In genomic region chr1:53129891-53130597, GRCh38 we compare ENCODE assay signal across 33 cellular contexts. TPM values are rescaled to one million over a fixed set of nuclear protein-coding genes. Genes with fewer than 3 reads are reported as not detected.
DNase-seq lines count a peak whose midpoint lies in the region; ATAC-seq and TF ChIP-seq lines count a peak whose summit lies in the region.
"Had no signal": no experiment of that assay in that cellular context is flagged by ENCODE, and none has a peak within 500 bp of the region (broad histone marks: within the 10 kb centered on the region; RNA-seq: fewer than 3 reads in every experiment).

No MANE protein-coding gene starts in this region.

- no peaks in the 10 kb centered on the region for H3K79me2 ChIP-seq in neural progenitor cell (ENCODE audit: low read depth)

- H2AFZ ChIP-seq in neural progenitor cell (replicated peaks): no peak overlapping the region

- H3K4me2 ChIP-seq in neural progenitor cell: peak overlapping the region; percentile 38
- H3K4me2 ChIP-seq: A549, smooth muscle cell had no signal

- peaks cover 4 to 9% (median 7%) of the 10 kb centered on the region in 3 donors for H3K27me3 Mint-ChIP-seq in immature natural killer cell (ENCODE audit: low read depth in 3 of 3)
- H3K27me3 Mint-ChIP-seq in neural progenitor cell (ENCODE audit: insufficient read depth, low read depth): peaks cover 11% of the 10 kb centered on the region
- H3K27me3 Mint-ChIP-seq: activated CD4-positive, alpha-beta T cell treated with anti-CD3 and anti-CD28 coated beads, Interleukin-2, amount 10 ng/mL, durations not matched to agents 7 days and 5 days; CD4-positive, alpha-beta T cell; stimulated activated naive CD8-positive, alpha-beta T cell treated with anti-CD3 and anti-CD28 coated beads, Interleukin-15, Interleukin-2, amounts not matched to agents 100 ng/mL and 50 ng/mL, for 24 hours; T-cell had no signal

- H3K4me1 Mint-ChIP-seq in immature natural killer cell: peaks cover 70 to 86% of the 10 kb centered on the region in 2 donors
- peaks cover 33% of the 10 kb centered on the region for H3K4me1 Mint-ChIP-seq in neural progenitor cell
- H3K4me1 Mint-ChIP-seq: activated B cell treated with CpG ODN at 0.5 μM for 24 hours; activated CD4-positive, alpha-beta T cell treated with anti-CD3 and anti-CD28 coated beads, Interleukin-2, amount 10 ng/mL, durations not matched to agents 7 days and 5 days; T-cell had no signal

- no peak overlapping the region for H3K9ac ChIP-seq in neural progenitor cell

- peaks cover 0 to 4% (median 0%) of the 10 kb centered on the region in 3 donors for H3K36me3 Mint-ChIP-seq in immature natural killer cell
- H3K36me3 Mint-ChIP-seq in neural progenitor cell: no peaks in the 10 kb centered on the region
- H3K36me3 Mint-ChIP-seq: T-cell had no signal

- H3K9me3 ChIP-seq in left ventricle myocardium inferior (replicated peaks): no peaks in the 10 kb centered on the region
- H3K9me3 ChIP-seq in right atrium auricular region: no peaks in the 10 kb centered on the region
- H3K9me3 ChIP-seq in neural progenitor cell (ENCODE audit: low read depth): no peaks in the 10 kb centered on the region
- H3K9me3 ChIP-seq in uterus: no peaks in the 10 kb centered on the region
- H3K9me3 ChIP-seq: A549, body of pancreas had no signal

- H3K36me3 ChIP-seq in left ventricle myocardium inferior (no peaks in the 10 kb centered on the region), right atrium auricular region (no peaks in the 10 kb centered on the region), neural progenitor cell (no peaks in the 10 kb centered on the region), uterus (no peaks in the 10 kb centered on the region)

- intact Hi-C loops in left ventricle myocardium inferior (cut with micrococcal nuclease): no loop called here
- intact Hi-C loops in uterus (cut with DNase I; ENCODE audit: low total_unique reads): no loop called here

- H3K4me3 Mint-ChIP-seq in immature natural killer cell: peak overlapping the region in 4 of 5 donors; percentile 40 to 66 (median 44)
- H3K4me3 Mint-ChIP-seq in neural progenitor cell: no peak overlapping the region
- H3K4me3 Mint-ChIP-seq: activated B cell treated with CpG ODN at 0.5 μM for 24 hours; activated CD4-positive, alpha-beta T cell treated with anti-CD3 and anti-CD28 coated beads, Interleukin-2, amount 10 ng/mL, durations not matched to agents 7 days and 5 days; CD4-positive, alpha-beta T cell; stimulated activated naive CD8-positive, alpha-beta T cell treated with anti-CD3 and anti-CD28 coated beads, Interleukin-15, Interleukin-2, amounts not matched to agents 100 ng/mL and 50 ng/mL, for 24 hours; T-cell had no signal

- no peaks in the 10 kb centered on the region for H3K27me3 ChIP-seq in left ventricle myocardium inferior (ENCODE audit: low read depth)
- no peaks in the 10 kb centered on the region for H3K27me3 ChIP-seq in right atrium auricular region
- no peaks in the 10 kb centered on the region for H3K27me3 ChIP-seq in neural progenitor cell
- H3K27me3 ChIP-seq in uterus: no peaks in the 10 kb centered on the region
- H3K27me3 ChIP-seq: body of pancreas, dorsolateral prefrontal cortex had no signal

- peaks cover 9% of the 10 kb centered on the region for H3K4me1 ChIP-seq in left ventricle myocardium inferior
- peaks cover 0 to 6% of the 10 kb centered on the region in 2 donors for H3K4me1 ChIP-seq in right atrium auricular region
- peaks cover 15% of the 10 kb centered on the region for H3K4me1 ChIP-seq in neural progenitor cell
- H3K4me1 ChIP-seq in uterus: peaks cover 0 to 5% of the 10 kb centered on the region in 2 donors
- H3K4me1 ChIP-seq: body of pancreas had no signal

- H3K4me3 ChIP-seq in left ventricle myocardium inferior (no peak overlapping the region), right atrium auricular region (no peak overlapping the region), neural progenitor cell (no peak overlapping the region), uterus (no peak overlapping the region)
- H3K4me3 ChIP-seq: A549, body of pancreas, dorsolateral prefrontal cortex, K562, smooth muscle cell had no signal

- DNase-seq in left ventricle myocardium inferior: no peak
- DNase-seq in right atrium auricular region (ENCODE audit: low spot score): no peak
- DNase-seq in immature natural killer cell: no peak
- no peak for DNase-seq in neural progenitor cell (ENCODE audit: low spot score)
- peak; percentile 10 to 16 for DNase-seq in uterus
- DNase-seq in activated CD8-positive, alpha-beta memory T cell treated with anti-CD3 and anti-CD28 coated beads, Interleukin-2, amount 50 U/mL, for 4 hours: no peak
- DNase-seq in NCI-H2029 (lab: John Stamatoyannopoulos, UW): no peak
- DNase-seq: activated B cell treated with CpG ODN at 0.5 μM for 24 hours; activated CD4-positive, alpha-beta T cell treated with anti-CD3 and anti-CD28 coated beads, Interleukin-2, amount 10 ng/mL, durations not matched to agents 7 days and 5 days; activated naive CD4-positive, alpha-beta T cell; activated T-cell treated with anti-CD3 and anti-CD28 coated beads, Interleukin-2, amount 50 U/mL, for 1 hour; CD4-positive, alpha-beta T cell; cerebellar nuclear complex; EL; left ventricle myocardium superior; NCI-H1048; NCI-H524; NK-92 treated with Interleukin-12 subunit alpha and Interleukin-12 subunit beta, amount 100 ng/mL, for 24 hours; stimulated activated CD8-positive, alpha-beta memory T cell treated with anti-CD3 and anti-CD28 coated beads, Interleukin-4, amount 100 ng/mL, for 48 hours; T-cell had no signal

- TF ChIP-seq CTCF in left ventricle myocardium inferior (IDR thresholded peaks at IDR 0.05; ENCODE audit: borderline replicate concordance) (no peak), right atrium auricular region (IDR thresholded peaks at IDR 0.05) (no peak), neural progenitor cell (IDR thresholded peaks at IDR 0.05) (no peak), uterus (IDR thresholded peaks at IDR 0.05) (no peak)

- H3K27ac ChIP-seq in left ventricle myocardium inferior (replicated peaks): peak overlapping the region; percentile 30
- H3K27ac ChIP-seq in right atrium auricular region: no peak overlapping the region
- no peak overlapping the region for H3K27ac ChIP-seq in neural progenitor cell
- peak overlapping the region; percentile 75 to 89 for H3K27ac ChIP-seq in uterus
- H3K27ac ChIP-seq: body of pancreas, dorsolateral prefrontal cortex had no signal

- no peaks in the 10 kb centered on the region for H4K20me1 ChIP-seq in neural progenitor cell (ENCODE audit: low read depth)

- H3F3A ChIP-seq in neural progenitor cell (ENCODE audit: low read depth): no peaks in the 10 kb centered on the region

- ATAC-seq in GM19023 (IDR thresholded peaks at IDR 0.05; ENCODE audit: unreplicated experiment): no peak
- ATAC-seq: A549, body of pancreas, T-cell had no signal

- TF ChIP-seq POLR2A in uterus (IDR thresholded peaks at IDR 0.05): no peak

- peak overlapping the region; percentile 9 to 90 (median 82) for H3K27ac Mint-ChIP-seq in immature natural killer cell
- peak overlapping the region; percentile 29 for H3K27ac Mint-ChIP-seq in neural progenitor cell
- H3K27ac Mint-ChIP-seq: activated B cell treated with CpG ODN at 0.5 μM for 24 hours; activated CD4-positive, alpha-beta T cell treated with anti-CD3 and anti-CD28 coated beads, Interleukin-2, amount 10 ng/mL, durations not matched to agents 7 days and 5 days; CD4-positive, alpha-beta T cell; stimulated activated naive CD8-positive, alpha-beta T cell treated with anti-CD3 and anti-CD28 coated beads, Interleukin-15, Interleukin-2, amounts not matched to agents 100 ng/mL and 50 ng/mL, for 24 hours; T-cell had no signal

- H3K9me3 Mint-ChIP-seq in immature natural killer cell: peaks cover 0 to 2% (median 0%) of the 10 kb centered on the region in 6 donors
- H3K9me3 Mint-ChIP-seq in neural progenitor cell: no peaks in the 10 kb centered on the region
- H3K9me3 Mint-ChIP-seq: activated B cell treated with CpG ODN at 0.5 μM for 24 hours; activated CD4-positive, alpha-beta T cell treated with anti-CD3 and anti-CD28 coated beads, Interleukin-2, amount 10 ng/mL, durations not matched to agents 7 days and 5 days; CD4-positive, alpha-beta T cell; stimulated activated naive CD8-positive, alpha-beta T cell treated with anti-CD3 and anti-CD28 coated beads, Interleukin-15, Interleukin-2, amounts not matched to agents 100 ng/mL and 50 ng/mL, for 24 hours; T-cell had no signal

RNA-seq across cellular contexts. Expression of gene SLC1A7, which starts 12.4 kb away (rescaled TPM):
- total RNA-seq in left ventricle myocardium inferior (0.44 TPM), right atrium auricular region (under 1 TPM; 0.56 to 0.71 TPM), neural progenitor cell (ENCODE audit: low replicate concordance) (not detected in 2 replicates), uterus (under 1 TPM in 1 of 4 donors, not detected in 3; 0.24 TPM)
- polyA plus RNA-seq in immature natural killer cell: 1 to 10 TPM; 2.1 to 6.4 (median 4.8) TPM
- total RNA-seq: activated B cell treated with CpG ODN at 0.5 μM for 24 hours; activated CD4-positive, alpha-beta T cell treated with anti-CD3 and anti-CD28 coated beads, Interleukin-2, amount 10 ng/mL, durations not matched to agents 7 days and 5 days; activated CD8-positive, alpha-beta memory T cell treated with anti-CD3 and anti-CD28 coated beads for 36 hours; body of pancreas; CD4-positive, alpha-beta T cell; endothelial cell of umbilical vein; glomerular endothelial cell; H1; HT1080; K562; renal cortical epithelial cell; smooth muscle cell had no signal
- polyA plus RNA-seq: endothelial cell of umbilical vein, H1 had no signal

Comparison
In these comparisons a context has a peak if more than half of its experiments do, and no peak if none do; other contexts are left out.
1. H3K27ac ChIP-seq: peak in left ventricle myocardium inferior (single experiment) and uterus (2 of 2); none in right atrium auricular region (0 of 2) and neural progenitor cell (single experiment).
2. DNase-seq: peak in uterus (2 of 2); none in left ventricle myocardium inferior (single experiment), right atrium auricular region (single experiment), immature natural killer cell (0 of 3), neural progenitor cell (single experiment), activated CD8-positive, alpha-beta memory T cell treated with anti-CD3 and anti-CD28 coated beads, Interleukin-2, amount 50 U/mL, for 4 hours (single experiment) and NCI-H2029 (single experiment).